16 cellular contexts compared by ENCODE assay signal in the genomic region with DNA sequence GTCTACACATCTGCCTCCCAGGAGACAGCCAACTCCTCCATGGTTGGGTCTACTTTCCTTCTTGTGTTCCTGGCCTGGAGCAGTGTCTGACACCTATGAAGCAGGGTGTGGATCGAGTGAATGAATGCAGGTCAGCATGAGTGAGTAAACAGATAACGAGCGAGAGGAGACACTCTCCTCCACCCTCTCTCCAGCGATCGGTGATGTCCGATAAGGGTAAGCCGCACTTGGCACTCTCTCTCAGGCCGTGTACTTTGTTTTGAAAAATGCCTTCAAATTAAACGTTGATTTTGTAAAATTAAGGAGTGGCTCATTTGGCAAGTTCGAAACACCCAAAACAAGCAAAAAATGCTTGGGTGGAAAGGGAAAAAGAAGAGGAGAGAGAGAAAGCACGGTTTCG. TPM values are rescaled to one million over a fixed set of nuclear protein-coding genes. Genes with fewer than 3 reads are reported as not detected.
DNase-seq lines count a peak whose midpoint lies in the region; ATAC-seq lines count a peak whose summit lies in the region.
"Had no signal": no experiment of that assay in that cellular context is flagged by ENCODE, and none has a peak within 500 bp of the region (broad histone marks: within the 10 kb centered on the region; RNA-seq: fewer than 3 reads in every experiment).

No MANE protein-coding gene starts in this region.

- H3K27me3 Mint-ChIP-seq in activated CD4-positive, alpha-beta memory T cell treated with anti-CD3 and anti-CD28 coated beads, Interleukin-2, amount 10 ng/mL, durations not matched to agents 7 days and 5 days, result peaks cover 6% of the 10 kb centered on the region
- no peaks in the 10 kb centered on the region for H3K27me3 Mint-ChIP-seq in activated CD4-positive, alpha-beta memory T cell treated with anti-CD3 and anti-CD28 coated beads for 36 hours
- H3K27me3 Mint-ChIP-seq in T-cell, result peaks cover 0 to 4% of the 10 kb centered on the region in 2 donors
- no peaks in the 10 kb centered on the region for H3K27me3 Mint-ChIP-seq in central memory CD8-positive, alpha-beta T cell

- no peak for DNase-seq in activated CD4-positive, alpha-beta memory T cell treated with anti-CD3 and anti-CD28 coated beads, Interleukin-2, amount 10 ng/mL, durations not matched to agents 7 days and 5 days
- no peak for DNase-seq in activated CD4-positive, alpha-beta memory T cell treated with anti-CD3 and anti-CD28 coated beads for 36 hours
- no peak for DNase-seq in T-cell
- DNase-seq in central memory CD8-positive, alpha-beta T cell (ENCODE audit: low spot score in 2 of 2), result no peak
- no peak for DNase-seq in stimulated activated effector memory CD8-positive, alpha-beta T cell treated with anti-CD3 and anti-CD28 coated beads, Interleukin-12 subunit alpha, Interleukin-12 subunit beta, amount 100 ng/mL, for 72 hours (ENCODE audit: low spot score in 2 of 2)
- DNase-seq: C1 segment of cervical spinal cord, GOT3, Kasumi-1, MM.1S, NCI-H1092 treated with DMSO at 0.1 percent for 48 hours, NCI-H2081 treated with DMSO at 0.1 percent for 48 hours, NCI-H524 had no signal

- no peaks in the 10 kb centered on the region for H3K9me3 Mint-ChIP-seq in activated CD4-positive, alpha-beta memory T cell treated with anti-CD3 and anti-CD28 coated beads, Interleukin-2, amount 10 ng/mL, durations not matched to agents 7 days and 5 days
- no peaks in the 10 kb centered on the region for H3K9me3 Mint-ChIP-seq in activated CD4-positive, alpha-beta memory T cell treated with anti-CD3 and anti-CD28 coated beads for 36 hours
- H3K9me3 Mint-ChIP-seq in T-cell, result no peaks in the 10 kb centered on the region
- no peaks in the 10 kb centered on the region for H3K9me3 Mint-ChIP-seq in central memory CD8-positive, alpha-beta T cell
- no peaks in the 10 kb centered on the region for H3K9me3 Mint-ChIP-seq in stimulated activated effector memory CD8-positive, alpha-beta T cell treated with anti-CD3 and anti-CD28 coated beads, Interleukin-12 subunit alpha, Interleukin-12 subunit beta, amount 100 ng/mL, for 72 hours

- CTCF ChIA-PET in activated CD4-positive, alpha-beta memory T cell treated with anti-CD3 and anti-CD28 coated beads, Interleukin-2, amount 10 ng/mL, durations not matched to agents 7 days and 5 days (lab: Charles Lee), result interaction anchor here (3.3 kb wide), 1 partner anchor 22 kb away, joined by 21 read pairs; no protein-coding TSS in a partner anchor
- CTCF ChIA-PET in activated CD4-positive, alpha-beta memory T cell treated with anti-CD3 and anti-CD28 coated beads for 36 hours (lab: Charles Lee), result no interaction called here
- CTCF ChIA-PET in T-cell (lab: Charles Lee), result no interaction called here

- ATAC-seq in T-cell (replicated peaks in 1 of 4) (no peak), HG03095 (IDR thresholded peaks at IDR 0.05; ENCODE audit: unreplicated experiment) (no peak), HG02759 (IDR thresholded peaks at IDR 0.05; ENCODE audit: unreplicated experiment) (no peak)
- no peak for ATAC-seq in central memory CD8-positive, alpha-beta T cell (replicated peaks; ENCODE audit: extremely low read depth, poor library complexity, severe bottlenecking)
- no peak for ATAC-seq in stimulated activated effector memory CD8-positive, alpha-beta T cell treated with anti-CD3 and anti-CD28 coated beads, Interleukin-12 subunit alpha, Interleukin-12 subunit beta, amount 100 ng/mL, for 72 hours
- ATAC-seq: A549 had no signal

- no peak overlapping the region for H3K4me3 Mint-ChIP-seq in activated CD4-positive, alpha-beta memory T cell treated with anti-CD3 and anti-CD28 coated beads, Interleukin-2, amount 10 ng/mL, durations not matched to agents 7 days and 5 days
- no peak overlapping the region for H3K4me3 Mint-ChIP-seq in activated CD4-positive, alpha-beta memory T cell treated with anti-CD3 and anti-CD28 coated beads for 36 hours
- no peak overlapping the region for H3K4me3 Mint-ChIP-seq in T-cell
- peak overlapping the region; percentile 23 for H3K4me3 Mint-ChIP-seq in central memory CD8-positive, alpha-beta T cell
- H3K4me3 Mint-ChIP-seq in stimulated activated effector memory CD8-positive, alpha-beta T cell treated with anti-CD3 and anti-CD28 coated beads, Interleukin-12 subunit alpha, Interleukin-12 subunit beta, amount 100 ng/mL, for 72 hours, result no peak overlapping the region

- no peaks in the 10 kb centered on the region for H3K36me3 Mint-ChIP-seq in activated CD4-positive, alpha-beta memory T cell treated with anti-CD3 and anti-CD28 coated beads, Interleukin-2, amount 10 ng/mL, durations not matched to agents 7 days and 5 days (ENCODE audit: low read depth)
- no peaks in the 10 kb centered on the region for H3K36me3 Mint-ChIP-seq in activated CD4-positive, alpha-beta memory T cell treated with anti-CD3 and anti-CD28 coated beads for 36 hours
- no peaks in the 10 kb centered on the region for H3K36me3 Mint-ChIP-seq in T-cell
- peaks cover 4% of the 10 kb centered on the region for H3K36me3 Mint-ChIP-seq in central memory CD8-positive, alpha-beta T cell (ENCODE audit: insufficient read depth)
- H3K36me3 Mint-ChIP-seq in stimulated activated effector memory CD8-positive, alpha-beta T cell treated with anti-CD3 and anti-CD28 coated beads, Interleukin-12 subunit alpha, Interleukin-12 subunit beta, amount 100 ng/mL, for 72 hours, result peaks cover 7% of the 10 kb centered on the region

- H3K27ac Mint-ChIP-seq in activated CD4-positive, alpha-beta memory T cell treated with anti-CD3 and anti-CD28 coated beads, Interleukin-2, amount 10 ng/mL, durations not matched to agents 7 days and 5 days, result peak overlapping the region; percentile 21
- no peak overlapping the region for H3K27ac Mint-ChIP-seq in activated CD4-positive, alpha-beta memory T cell treated with anti-CD3 and anti-CD28 coated beads for 36 hours
- H3K27ac Mint-ChIP-seq in T-cell, result peak overlapping the region; percentile 29 to 100
- peak overlapping the region; percentile 97 for H3K27ac Mint-ChIP-seq in central memory CD8-positive, alpha-beta T cell (ENCODE audit: low read depth)
- peak overlapping the region; percentile 96 for H3K27ac Mint-ChIP-seq in stimulated activated effector memory CD8-positive, alpha-beta T cell treated with anti-CD3 and anti-CD28 coated beads, Interleukin-12 subunit alpha, Interleukin-12 subunit beta, amount 100 ng/mL, for 72 hours

- H3K4me1 Mint-ChIP-seq in activated CD4-positive, alpha-beta memory T cell treated with anti-CD3 and anti-CD28 coated beads, Interleukin-2, amount 10 ng/mL, durations not matched to agents 7 days and 5 days, result peaks cover 49% of the 10 kb centered on the region
- H3K4me1 Mint-ChIP-seq in activated CD4-positive, alpha-beta memory T cell treated with anti-CD3 and anti-CD28 coated beads for 36 hours (ENCODE audit: low read depth), result peaks cover 59% of the 10 kb centered on the region
- peaks cover 25 to 69% (median 57%) of the 10 kb centered on the region in 3 donors for H3K4me1 Mint-ChIP-seq in T-cell
- H3K4me1 Mint-ChIP-seq in central memory CD8-positive, alpha-beta T cell, result peaks cover 56% of the 10 kb centered on the region
- H3K4me1 Mint-ChIP-seq in stimulated activated effector memory CD8-positive, alpha-beta T cell treated with anti-CD3 and anti-CD28 coated beads, Interleukin-12 subunit alpha, Interleukin-12 subunit beta, amount 100 ng/mL, for 72 hours, result peaks cover 65% of the 10 kb centered on the region

- POLR2A ChIA-PET in activated CD4-positive, alpha-beta memory T cell treated with anti-CD3 and anti-CD28 coated beads, Interleukin-2, amount 10 ng/mL, durations not matched to agents 7 days and 5 days (lab: Charles Lee), result no interaction called here
- POLR2A ChIA-PET in activated CD4-positive, alpha-beta memory T cell treated with anti-CD3 and anti-CD28 coated beads for 36 hours (lab: Charles Lee), result no interaction called here
- POLR2A ChIA-PET in T-cell (lab: Charles Lee), result no interaction called here

- intact Hi-C loops in activated CD4-positive, alpha-beta memory T cell treated with anti-CD3 and anti-CD28 coated beads for 36 hours (cut with micrococcal nuclease), result no loop called here

RNA-seq across cellular contexts. Expression of a gene that starts 43.8 kb away (rescaled TPM):
- total RNA-seq in activated CD4-positive, alpha-beta memory T cell treated with anti-CD3 and anti-CD28 coated beads, Interleukin-2, amount 10 ng/mL, durations not matched to agents 7 days and 5 days, result not detected
- not detected for total RNA-seq in activated CD4-positive, alpha-beta memory T cell treated with anti-CD3 and anti-CD28 coated beads for 36 hours
- total RNA-seq in T-cell, result not detected
- total RNA-seq: PC-9 had no signal
